Comparison of ENCODE assay signal across 19 cellular contexts in the genomic region with DNA sequence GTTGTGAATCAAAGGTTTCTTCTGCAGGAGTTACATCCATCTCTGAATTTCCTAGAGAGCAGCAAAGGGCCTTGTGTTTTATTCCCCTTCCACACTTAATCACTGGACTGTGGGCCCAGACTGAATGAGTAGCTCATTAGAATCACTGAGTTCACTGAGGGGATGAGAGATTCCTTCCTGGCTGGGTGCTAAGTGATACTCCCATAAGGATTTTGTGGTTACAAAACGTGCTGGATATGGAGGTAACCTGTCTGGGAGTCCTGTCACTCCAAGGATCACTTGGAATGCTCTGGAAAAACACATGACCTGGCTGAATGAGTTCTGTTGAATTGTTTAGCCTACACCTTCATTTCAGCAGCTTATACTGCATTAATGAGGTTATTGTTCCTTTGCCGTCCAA.
"Had no signal": no experiment of that assay in that cellular context is flagged by ENCODE, and none has a peak within 500 bp of the region (broad histone marks: within the 10 kb centered on the region; RNA-seq: fewer than 3 reads in every experiment).

No MANE protein-coding gene starts in this region.

- H3K4me1 ChIP-seq: esophagus muscularis mucosa, left lung had no signal

- H3K36me3 ChIP-seq: ovary had no signal

- H3K27ac ChIP-seq: ascending aorta, esophagus muscularis mucosa, left lung, ovary, SK-N-MC, tibial artery had no signal

- H3K9me3 Mint-ChIP-seq: activated CD4-positive, alpha-beta memory T cell treated with anti-CD3 and anti-CD28 coated beads, Interleukin-2, amount 10 ng/mL, durations not matched to agents 7 days and 5 days; activated naive CD4-positive, alpha-beta T cell treated with anti-CD3 and anti-CD28 coated beads, Interleukin-2, amount 10 ng/mL, durations not matched to agents 7 days and 5 days had no signal

- H3K36me3 Mint-ChIP-seq: activated naive CD4-positive, alpha-beta T cell treated with anti-CD3 and anti-CD28 coated beads, Interleukin-2, amount 10 ng/mL, durations not matched to agents 7 days and 5 days had no signal

- H3K9me3 ChIP-seq: ascending aorta, esophagus muscularis mucosa, left lung, ovary, spleen, tibial artery had no signal

- DNase-seq: activated CD4-positive, alpha-beta memory T cell treated with anti-CD3 and anti-CD28 coated beads, Interleukin-2, amount 10 ng/mL, durations not matched to agents 7 days and 5 days; activated CD4-positive, alpha-beta T cell treated with anti-CD3 and anti-CD28 coated beads for 48 hours; activated CD4-positive, CD25-positive, alpha-beta regulatory T cell; activated naive CD4-positive, alpha-beta T cell treated with anti-CD3 and anti-CD28 coated beads, Interleukin-2, amount 10 ng/mL, durations not matched to agents 7 days and 5 days; activated T-cell treated with anti-CD3 and anti-CD28 coated beads, Interleukin-2, amount 50 U/mL, for 1 hour; effector CD8-positive, alpha-beta T cell; hippocampal formation; left lung; mammary epithelial cell; ovary; spleen; stimulated activated CD4-positive, alpha-beta T cell treated with anti-CD3 and anti-CD28 coated beads, Interleukin-4, amount 100 ng/mL, for 4 hours; tibial artery had no signal

- H3K27me3 Mint-ChIP-seq: activated CD4-positive, alpha-beta memory T cell treated with anti-CD3 and anti-CD28 coated beads, Interleukin-2, amount 10 ng/mL, durations not matched to agents 7 days and 5 days; activated naive CD4-positive, alpha-beta T cell treated with anti-CD3 and anti-CD28 coated beads, Interleukin-2, amount 10 ng/mL, durations not matched to agents 7 days and 5 days; stimulated activated memory B cell treated with anti-CD40 and anti-IgM and Interleukin-4, amounts not matched to agents 10 μg/mL and 1 μg/mL and 100 μg/mL, for 72 hours had no signal

- H3K4me3 Mint-ChIP-seq: activated CD4-positive, alpha-beta memory T cell treated with anti-CD3 and anti-CD28 coated beads, Interleukin-2, amount 10 ng/mL, durations not matched to agents 7 days and 5 days; activated naive CD4-positive, alpha-beta T cell treated with anti-CD3 and anti-CD28 coated beads, Interleukin-2, amount 10 ng/mL, durations not matched to agents 7 days and 5 days; activated T-helper 17 cell treated with anti-CD3 and anti-CD28 coated beads, Interleukin-2, amount 50 U/mL, for 72 hours; stimulated activated memory B cell treated with anti-CD40 and anti-IgM and Interleukin-4, amounts not matched to agents 10 μg/mL and 1 μg/mL and 100 μg/mL, for 72 hours; T-helper 2 cell treated with Interferon-gamma antibody and Interleukin-4, amounts not matched to agents 5 μg/mL and 100 μg/mL, for 36 hours had no signal

- H3K4me1 Mint-ChIP-seq: activated CD4-positive, alpha-beta memory T cell treated with anti-CD3 and anti-CD28 coated beads, Interleukin-2, amount 10 ng/mL, durations not matched to agents 7 days and 5 days; activated naive CD4-positive, alpha-beta T cell treated with anti-CD3 and anti-CD28 coated beads, Interleukin-2, amount 10 ng/mL, durations not matched to agents 7 days and 5 days; activated T-helper 17 cell treated with anti-CD3 and anti-CD28 coated beads, Interleukin-2, amount 50 U/mL, for 72 hours had no signal

- H3K27ac Mint-ChIP-seq: activated CD4-positive, alpha-beta memory T cell treated with anti-CD3 and anti-CD28 coated beads, Interleukin-2, amount 10 ng/mL, durations not matched to agents 7 days and 5 days; activated naive CD4-positive, alpha-beta T cell treated with anti-CD3 and anti-CD28 coated beads, Interleukin-2, amount 10 ng/mL, durations not matched to agents 7 days and 5 days; activated T-helper 17 cell treated with anti-CD3 and anti-CD28 coated beads, Interleukin-2, amount 50 U/mL, for 72 hours; stimulated activated memory B cell treated with anti-CD40 and anti-IgM and Interleukin-4, amounts not matched to agents 10 μg/mL and 1 μg/mL and 100 μg/mL, for 72 hours; T-helper 2 cell treated with Interferon-gamma antibody and Interleukin-4, amounts not matched to agents 5 μg/mL and 100 μg/mL, for 36 hours had no signal

- H3K27me3 ChIP-seq: ascending aorta, esophagus muscularis mucosa, left lung, ovary, spleen, tibial artery had no signal

- H3K4me3 ChIP-seq: ascending aorta, esophagus muscularis mucosa, left lung, ovary, SK-N-MC, spleen, tibial artery had no signal

- ATAC-seq: activated T-helper 17 cell treated with anti-CD3 and anti-CD28 coated beads, Interleukin-2, amount 50 U/mL, for 72 hours; left lung; stimulated activated memory B cell treated with anti-CD40 and anti-IgM and Interleukin-4, amounts not matched to agents 10 μg/mL and 1 μg/mL and 100 μg/mL, for 72 hours had no signal
